ENCODE assay signal across 2 cellular contexts in genomic region chr2:30612371-30612770, GRCh38.
TF ChIP-seq lines count a peak whose summit lies in the region.

No MANE protein-coding gene starts in this region.

TF ChIP-seq in IMR-90, 13 proteins besides CTCF, POLR2A, EP300 and RAD21:
- TF ChIP-seq MXI1 (IDR thresholded peaks at IDR 0.05; ENCODE audit: borderline replicate concordance, low read depth, low read length) (no peak), NFE2L2 (IDR thresholded peaks at IDR 0.05; ENCODE audit: low read depth, low read length) (no peak), USF2 (IDR thresholded peaks at IDR 0.05; ENCODE audit: low read depth, low read length) (no peak), SMC3 (IDR thresholded peaks at IDR 0.05; ENCODE audit: low read depth, low read length) (no peak), MAZ (IDR thresholded peaks at IDR 0.05; ENCODE audit: borderline replicate concordance, low read depth, low read length) (no peak), FOS (IDR thresholded peaks at IDR 0.05; ENCODE audit: low read depth, low read length) (no peak), BHLHE40 (IDR thresholded peaks at IDR 0.05; ENCODE audit: low read depth, low read length) (no peak), RCOR1 (IDR thresholded peaks at IDR 0.05; ENCODE audit: insufficient replicate concordance, low read length) (no peak), RFX5 (IDR thresholded peaks at IDR 0.05; ENCODE audit: low read depth, low read length) (no peak), CHD1 (IDR thresholded peaks at IDR 0.05; ENCODE audit: low read depth, low read length) (no peak), CEBPB (IDR thresholded peaks at IDR 0.05; ENCODE audit: low read depth, low read length) (no peak)

TF ChIP-seq in neural cell, 6 proteins besides CTCF, POLR2A, EP300 and RAD21:
- TF ChIP-seq SMC3 (conservative IDR thresholded peaks at IDR 0.05; ENCODE audit: poor library complexity) = no peak
- TF ChIP-seq TAF1 (IDR thresholded peaks at IDR 0.05; ENCODE audit: low read depth) = no peak
- TF ChIP-seq MXI1 (conservative IDR thresholded peaks at IDR 0.05; ENCODE audit: poor library complexity, severe bottlenecking) = no peak
- no peak for TF ChIP-seq POLR2AphosphoS5 (IDR thresholded peaks at IDR 0.05)
